In genomic region chr1:9204156-9204720, GRCh38 we compare ENCODE assay signal across 22 cellular contexts. TPM values are rescaled to one million over a fixed set of nuclear protein-coding genes. Genes with fewer than 3 reads are reported as not detected.
DNase-seq lines count a peak whose midpoint lies in the region; ATAC-seq and TF ChIP-seq lines count a peak whose summit lies in the region.
"Had no signal": no experiment of that assay in that cellular context is flagged by ENCODE, and none has a peak within 500 bp of the region (broad histone marks: within the 10 kb centered on the region; RNA-seq: fewer than 3 reads in every experiment).

No MANE protein-coding gene starts in this region.

- peak overlapping the region; percentile 90 for H3K4me2 ChIP-seq in Loucy (ENCODE audit: low read depth, low read length, poor library complexity, severe bottlenecking)
- H3K4me2 ChIP-seq in neural progenitor cell = no peak overlapping the region
- H3K4me2 ChIP-seq in hepatocyte = no peak overlapping the region
- H3K4me2 ChIP-seq in mammary epithelial cell (ENCODE audit: insufficient read depth, low read depth, low read length) = no peak overlapping the region
- H3K4me2 ChIP-seq: PC-9 had no signal

- H3K4me1 ChIP-seq in Loucy (ENCODE audit: insufficient read depth, low read length, poor library complexity, severe bottlenecking) (peaks cover 38% of the 10 kb centered on the region), neural progenitor cell (peaks cover 25% of the 10 kb centered on the region), hepatocyte (ENCODE audit: insufficient read depth) (no peaks in the 10 kb centered on the region), mammary epithelial cell (ENCODE audit: insufficient read depth, low read length) (peaks cover 45% of the 10 kb centered on the region)

- peaks cover 53% of the 10 kb centered on the region for H3K27me3 Mint-ChIP-seq in neural progenitor cell (ENCODE audit: insufficient read depth, low read depth)

- no peak overlapping the region for H3K27ac Mint-ChIP-seq in neural progenitor cell
- H3K27ac Mint-ChIP-seq: B cell; CD8-positive, alpha-beta T cell had no signal

- H3K36me3 Mint-ChIP-seq in neural progenitor cell = no peaks in the 10 kb centered on the region
- H3K36me3 Mint-ChIP-seq: CD8-positive, alpha-beta T cell had no signal

- H3K9me3 ChIP-seq in Loucy (ENCODE audit: insufficient read depth, low read depth, low read length) (no peaks in the 10 kb centered on the region), neural progenitor cell (ENCODE audit: low read depth) (no peaks in the 10 kb centered on the region), hepatocyte (ENCODE audit: low read depth) (no peaks in the 10 kb centered on the region), mammary epithelial cell (replicated peaks; ENCODE audit: insufficient read depth, low read length) (no peaks in the 10 kb centered on the region)
- H3K9me3 ChIP-seq: SJSA1 had no signal

- no peak for TF ChIP-seq CTCF in Loucy (conservative IDR thresholded peaks at IDR 0.05; ENCODE audit: low read length)
- no peak for TF ChIP-seq CTCF in brain microvascular endothelial cell (IDR thresholded peaks at IDR 0.05; ENCODE audit: low read depth, low read length, missing control alignments)
- TF ChIP-seq CTCF in neural progenitor cell (IDR thresholded peaks at IDR 0.05) = no peak
- no peak for TF ChIP-seq CTCF in hepatocyte (IDR thresholded peaks at IDR 0.05; ENCODE audit: poor library complexity)
- TF ChIP-seq CTCF in mammary epithelial cell (conservative IDR thresholded peaks at IDR 0.05 in 1 of 2, IDR thresholded peaks at IDR 0.05 in 1 of 2; ENCODE audit: extremely low read depth in 1 of 2, insufficient read depth in 1 of 2, low read depth in 1 of 2, low read length in 2 of 2) = no peak

- H3K27me3 ChIP-seq in Loucy (ENCODE audit: insufficient read depth, low read length, poor library complexity, severe bottlenecking) = peaks cover 16% of the 10 kb centered on the region
- H3K27me3 ChIP-seq in brain microvascular endothelial cell (replicated peaks) = no peaks in the 10 kb centered on the region
- H3K27me3 ChIP-seq in neural progenitor cell = peaks cover 58% of the 10 kb centered on the region
- H3K27me3 ChIP-seq in hepatocyte = peaks cover 50% of the 10 kb centered on the region
- no peaks in the 10 kb centered on the region for H3K27me3 ChIP-seq in mammary epithelial cell (ENCODE audit: insufficient read depth, low read length)

- no peaks in the 10 kb centered on the region for H3K79me2 ChIP-seq in Loucy (ENCODE audit: insufficient read depth, low read length)
- H3K79me2 ChIP-seq in neural progenitor cell (ENCODE audit: low read depth) = no peaks in the 10 kb centered on the region
- no peaks in the 10 kb centered on the region for H3K79me2 ChIP-seq in hepatocyte
- no peaks in the 10 kb centered on the region for H3K79me2 ChIP-seq in mammary epithelial cell (ENCODE audit: insufficient read depth, low read length)

- peak overlapping the region; percentile 37 for H3K4me3 Mint-ChIP-seq in neural progenitor cell
- H3K4me3 Mint-ChIP-seq: B cell had no signal

- DNase-seq in brain microvascular endothelial cell (no peak), neural progenitor cell (ENCODE audit: low spot score) (no peak), hepatocyte (ENCODE audit: low spot score) (no peak), cardiac septum (ENCODE audit: low spot score) (no peak), mammary epithelial cell (no peak)
- DNase-seq: DMS 273 treated with DMSO at 0.1 percent for 48 hours, DMS79 treated with DMSO at 0.1 percent for 48 hours, GF-D8, HCEC 1CT, KG1, MM.1S, NCI-H2029, NCI-H446 treated with DMSO at 0.1 percent for 48 hours, NCI-H82, PC-9, Right ventricle myocardium superior had no signal

- H3K9me2 ChIP-seq in Loucy (replicated peaks; ENCODE audit: low read depth, low read length) (no peaks in the 10 kb centered on the region), hepatocyte (replicated peaks; ENCODE audit: insufficient read depth) (no peaks in the 10 kb centered on the region)

- no peaks in the 10 kb centered on the region for H4K20me1 ChIP-seq in Loucy (ENCODE audit: insufficient read depth, low read length, poor library complexity, severe bottlenecking)
- peaks cover 14% of the 10 kb centered on the region for H4K20me1 ChIP-seq in neural progenitor cell (ENCODE audit: low read depth)
- no peaks in the 10 kb centered on the region for H4K20me1 ChIP-seq in hepatocyte (ENCODE audit: insufficient read depth, poor library complexity, severe bottlenecking)
- no peaks in the 10 kb centered on the region for H4K20me1 ChIP-seq in mammary epithelial cell (ENCODE audit: insufficient read depth, low read length)

- H3K4me1 Mint-ChIP-seq in neural progenitor cell = peaks cover 29% of the 10 kb centered on the region

- H3K9ac ChIP-seq in Loucy (ENCODE audit: low read depth, low read length, poor library complexity, severe bottlenecking) (no peak overlapping the region), neural progenitor cell (no peak overlapping the region), mammary epithelial cell (ENCODE audit: insufficient read depth, low read length) (no peak overlapping the region)

- no peaks in the 10 kb centered on the region for H3F3A ChIP-seq in Loucy (ENCODE audit: low read depth)
- H3F3A ChIP-seq in neural progenitor cell (ENCODE audit: low read depth) = peaks cover 29% of the 10 kb centered on the region

- ATAC-seq in GM21526 (IDR thresholded peaks at IDR 0.05; ENCODE audit: low FRiP score, unreplicated experiment) = no peak

- H3K36me3 ChIP-seq in Loucy (ENCODE audit: insufficient read depth, low read length) = no peaks in the 10 kb centered on the region
- H3K36me3 ChIP-seq in brain microvascular endothelial cell (replicated peaks) = peaks cover under 1% of the 10 kb centered on the region
- no peaks in the 10 kb centered on the region for H3K36me3 ChIP-seq in neural progenitor cell
- no peaks in the 10 kb centered on the region for H3K36me3 ChIP-seq in hepatocyte (replicated peaks; ENCODE audit: insufficient read depth, low read depth)
- no peaks in the 10 kb centered on the region for H3K36me3 ChIP-seq in mammary epithelial cell (ENCODE audit: insufficient read depth, low read length)
- H3K36me3 ChIP-seq: SJSA1 had no signal

- dilution Hi-C loops in mammary epithelial cell (cut with HindIII; ENCODE audit: low sequenced_read_pairs) = no loop called here

- no peak overlapping the region for H2AFZ ChIP-seq in Loucy (ENCODE audit: low read length)
- no peak overlapping the region for H2AFZ ChIP-seq in neural progenitor cell (replicated peaks)
- no peak overlapping the region for H2AFZ ChIP-seq in hepatocyte
- no peak overlapping the region for H2AFZ ChIP-seq in mammary epithelial cell (ENCODE audit: low read depth, low read length)
- H2AFZ ChIP-seq: PC-9 had no signal

- H3K27ac ChIP-seq in brain microvascular endothelial cell (peak overlapping the region; percentile 86), neural progenitor cell (no peak overlapping the region), hepatocyte (no peak overlapping the region), mammary epithelial cell (ENCODE audit: insufficient read depth, low read depth, low read length) (no peak overlapping the region)
- H3K27ac ChIP-seq: C4-2B, PC-9, SJSA1 had no signal

- intact Hi-C loops in cardiac septum (cut with DNase I) (no loop called here), mammary epithelial cell (cut with micrococcal nuclease) (loop anchor here (5.0 kb wide), 1 partner anchor 288 kb away; no protein-coding TSS in a partner anchor)

- no peaks in the 10 kb centered on the region for H3K9me3 Mint-ChIP-seq in neural progenitor cell
- H3K9me3 Mint-ChIP-seq: CD8-positive, alpha-beta T cell had no signal

- no peak overlapping the region for H3K4me3 ChIP-seq in Loucy (ENCODE audit: low read length, poor library complexity, severe bottlenecking)
- H3K4me3 ChIP-seq in brain microvascular endothelial cell (ENCODE audit: low read depth, low read length) = no peak overlapping the region
- H3K4me3 ChIP-seq in neural progenitor cell = no peak overlapping the region
- H3K4me3 ChIP-seq in hepatocyte = no peak overlapping the region
- no peak overlapping the region for H3K4me3 ChIP-seq in mammary epithelial cell (replicated peaks in 1 of 3; ENCODE audit: insufficient read depth in 1 of 3, low read depth in 2 of 3, low read length in 3 of 3)
- H3K4me3 ChIP-seq: PC-9, SJSA1 had no signal

- BruUV-seq in mammary epithelial cell (replicated peaks; lab: Mats Ljungman, UMichigan) = no TSS peak

- CTCF ChIA-PET in mammary epithelial cell (lab: Charles Lee; ENCODE audit: low non-redundant PET) = no interaction called here

- 77% methylated on average over 7 of the region's 7 CpGs for WGBS in hepatocyte (ENCODE audit: low lambda C conversion rate, missing lambda C conversion rate)
- 88% methylated on average over 7 of the region's 7 CpGs for WGBS in mammary epithelial cell (ENCODE audit: low coverage, missing lambda C conversion rate)

- in situ Hi-C loops in brain microvascular endothelial cell (cut with HindIII; ENCODE audit: low pct_ligation_motif_present, low sequenced_read_pairs) = no loop called here
- in situ Hi-C loops in mammary epithelial cell (cut with MboI; ENCODE audit: low sequenced_read_pairs in 2 of 2) = no loop called here

RNA-seq across cellular contexts. Expression of gene H6PD, which starts 30.3 kb away (rescaled TPM):
- total RNA-seq in neural progenitor cell (ENCODE audit: low replicate concordance) (6.0 and 15.2 TPM in 2 replicates), hepatocyte (40.4 and 54.8 TPM in 2 replicates), cardiac septum (28.9 TPM), mammary epithelial cell (10 to 100 TPM; 12.6 to 18.0 TPM)
- polyA plus RNA-seq in hepatocyte (23.9 and 26.3 TPM in 2 replicates), mammary epithelial cell (5.4 TPM)
- 12.0 TPM for polyA minus RNA-seq in mammary epithelial cell
